In the genomic region with DNA sequence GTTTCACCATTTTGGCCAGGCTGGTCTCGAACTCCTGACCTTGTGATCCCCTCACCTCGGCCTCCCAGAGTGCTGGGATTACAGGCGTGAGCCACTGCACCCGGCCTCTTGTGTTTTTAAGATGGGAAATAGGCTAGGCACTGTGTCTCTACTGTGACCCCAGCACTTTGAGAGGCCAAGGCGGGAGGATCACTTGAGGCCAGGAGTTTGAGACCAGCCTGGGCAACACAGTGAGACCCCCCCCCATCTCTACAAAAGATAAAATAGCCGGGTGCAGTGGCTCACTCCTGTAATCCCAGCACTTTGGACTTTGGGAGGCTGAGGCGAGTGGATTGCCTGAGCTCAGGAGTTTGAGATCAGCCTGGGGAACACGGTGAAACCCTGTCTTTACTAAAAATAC, we compare ENCODE assay signal across 12 cellular contexts. TPM values are rescaled to one million over a fixed set of nuclear protein-coding genes. Genes with fewer than 3 reads are reported as not detected.
"Had no signal": no experiment of that assay in that cellular context is flagged by ENCODE, and none has a peak within 500 bp of the region (broad histone marks: within the 10 kb centered on the region; RNA-seq: fewer than 3 reads in every experiment).

No MANE protein-coding gene starts in this region.

RNA-seq across cellular contexts. Expression of a gene that starts 56.3 kb away (rescaled TPM):
- total RNA-seq: dermis blood vessel endothelial cell, esophagus mucosa, esophagus squamous epithelium, glomerular endothelial cell, heart right ventricle, kidney epithelial cell, left cardiac atrium, left ventricle myocardium superior, lower leg skin, lung, mammary epithelial cell had no signal
- polyA plus RNA-seq: heart right ventricle, keratinocyte, lung, mammary epithelial cell had no signal
